In genomic region chr6:154258064-154258757, GRCh38 we compare ENCODE assay signal across 10 cellular contexts.
DNase-seq lines count a peak whose midpoint lies in the region; ATAC-seq lines count a peak whose summit lies in the region.
"Had no signal": no experiment of that assay in that cellular context is flagged by ENCODE, and none has a peak within 500 bp of the region (broad histone marks: within the 10 kb centered on the region; RNA-seq: fewer than 3 reads in every experiment).

No MANE protein-coding gene starts in this region.

- H3K36me3 ChIP-seq in neuronal stem cell (replicated peaks in 1 of 2; ENCODE audit: control insufficient read depth in 2 of 2, insufficient read depth in 2 of 2, low read length in 2 of 2), result no peaks in the 10 kb centered on the region
- H3K36me3 ChIP-seq: pancreas had no signal

- peak overlapping the region; percentile 44 for H3K27ac ChIP-seq in caudate nucleus (ENCODE audit: low read depth, low read length)
- no peak overlapping the region for H3K27ac ChIP-seq in neuronal stem cell (replicated peaks; ENCODE audit: low read length)
- H3K27ac ChIP-seq: pancreas had no signal

- H4K91ac ChIP-seq in neuronal stem cell (ENCODE audit: low read depth, low read length, poor library complexity), result no peak overlapping the region

- DNase-seq in caudate nucleus (lab: John Stamatoyannopoulos, UW), result no peak
- DNase-seq in mesenteric fat pad (ENCODE audit: low spot score), result no peak
- DNase-seq in stimulated activated naive CD4-positive, alpha-beta T cell (lab: John Stamatoyannopoulos, UW), result no peak
- DNase-seq in kidney glomerular epithelial cell (lab: John Stamatoyannopoulos, UW), result no peak
- DNase-seq in neuronal stem cell (ENCODE audit: low spot score), result no peak
- DNase-seq: activated T-cell treated with anti-CD3 and anti-CD28 coated beads, Interleukin-2, amount 50 U/mL, for 1 hour; pancreas had no signal

- H3K9ac ChIP-seq in neuronal stem cell (ENCODE audit: low read depth, low read length, poor library complexity), result no peak overlapping the region

- H3K27me3 ChIP-seq in neuronal stem cell (ENCODE audit: control insufficient read depth in 3 of 3, insufficient read depth in 3 of 3, low read depth in 1 of 3, low read length in 3 of 3), result no peaks in the 10 kb centered on the region
- H3K27me3 ChIP-seq: pancreas had no signal

- H4K8ac ChIP-seq in neuronal stem cell (ENCODE audit: low read depth, low read length), result no peak overlapping the region

- no peak overlapping the region for H2AFZ ChIP-seq in neuronal stem cell (ENCODE audit: low read length)

- no peak overlapping the region for H2BK12ac ChIP-seq in neuronal stem cell (ENCODE audit: low read length)

- H2BK120ac ChIP-seq in neuronal stem cell (ENCODE audit: low read depth, low read length), result no peak overlapping the region

- no peak overlapping the region for H2BK15ac ChIP-seq in neuronal stem cell (ENCODE audit: low read length)

- H3K4me1 ChIP-seq in neuronal stem cell (ENCODE audit: control insufficient read depth in 2 of 2, insufficient read depth in 1 of 2, low read depth in 1 of 2, low read length in 2 of 2), result no peaks in the 10 kb centered on the region
- H3K4me1 ChIP-seq: pancreas had no signal

- peaks cover 0 to 2% of the 10 kb centered on the region in 2 donors for H3K9me3 ChIP-seq in neuronal stem cell (replicated peaks in 1 of 2; ENCODE audit: control insufficient read depth in 2 of 2, insufficient read depth in 1 of 2, low read depth in 1 of 2, low read length in 2 of 2)
- H3K9me3 ChIP-seq: pancreas had no signal

- no peak overlapping the region for H3K4ac ChIP-seq in neuronal stem cell (ENCODE audit: low read length)

- H3K23ac ChIP-seq in neuronal stem cell (ENCODE audit: low read depth, low read length, poor library complexity), result no peak overlapping the region

- WGBS in neuronal stem cell (ENCODE audit: extremely low coverage in 2 of 2, insufficient read length in 2 of 2, insufficient replicate concordance in 1 of 2), 2 donors, result no CpG with 5 or more reads among the region's 4 CpGs

- H3K14ac ChIP-seq in neuronal stem cell (ENCODE audit: low read length), result no peak overlapping the region

- no peak overlapping the region for H3K4me2 ChIP-seq in neuronal stem cell (ENCODE audit: insufficient read depth, low read length, poor library complexity, severe bottlenecking)

- H3K79me1 ChIP-seq in neuronal stem cell (ENCODE audit: low read depth, low read length), result no peaks in the 10 kb centered on the region

- no peak overlapping the region for H2BK5ac ChIP-seq in neuronal stem cell (ENCODE audit: low read length)

- H2AK5ac ChIP-seq in neuronal stem cell (ENCODE audit: low read depth, low read length), result no peak overlapping the region

- no peak overlapping the region for H3K4me3 ChIP-seq in neuronal stem cell (ENCODE audit: low read length in 2 of 2)
- H3K4me3 ChIP-seq: pancreas had no signal

- ATAC-seq in GM18499 (IDR thresholded peaks at IDR 0.05; ENCODE audit: insufficient read depth, unreplicated experiment) (peak; percentile 88), GM21447 (IDR thresholded peaks at IDR 0.05; ENCODE audit: unreplicated experiment) (peak; percentile 78), HG03378 (IDR thresholded peaks at IDR 0.05; ENCODE audit: unreplicated experiment) (peak; percentile 87)

- no peak overlapping the region for H3K18ac ChIP-seq in neuronal stem cell (ENCODE audit: low read length)
